ENCODE assay signal across 8 cellular contexts in genomic region chr6:145733770-145734169, GRCh38. TPM values are rescaled to one million over a fixed set of nuclear protein-coding genes. Genes with fewer than 3 reads are reported as not detected.
DNase-seq lines count a peak whose midpoint lies in the region; ATAC-seq and TF ChIP-seq lines count a peak whose summit lies in the region.

No MANE protein-coding gene starts in this region.

- peak overlapping the region; percentile 78 for H2AFZ ChIP-seq in SK-N-SH (ENCODE audit: low read depth)

- H3K36me3 ChIP-seq in SK-N-SH (replicated peaks in 1 of 2; ENCODE audit: control insufficient read depth in 1 of 2, insufficient read depth in 2 of 2, low read length in 1 of 2) (no peaks in the 10 kb centered on the region), skeletal muscle satellite cell (ENCODE audit: insufficient read depth, low read length) (no peaks in the 10 kb centered on the region), left lung (no peaks in the 10 kb centered on the region)

- ATAC-seq in SK-N-SH treated with all-trans-retinoic acid at 6 μM for 48 hours (no peak), HG03159 (IDR thresholded peaks at IDR 0.05; ENCODE audit: unreplicated experiment) (no peak), left lung (no peak)
- ATAC-seq in effector memory CD8-positive, alpha-beta T cell (replicated peaks), result no peak

- H3K4me1 Mint-ChIP-seq in effector memory CD8-positive, alpha-beta T cell (ENCODE audit: low read depth in 2 of 2), result peaks cover 4 to 6% of the 10 kb centered on the region in 2 donors

- CTCF ChIA-PET in SK-N-SH (lab: Yijun Ruan, JAX), result interaction anchor here (0.7 to 2.3 kb wide), 5 partner anchors 31 to 702 kb away, joined by 3 to 7 read pairs (median 3); partner anchors contain the start of gene FBXO30

- peak overlapping the region; percentile 91 for H3K4me2 ChIP-seq in SK-N-SH
- H3K4me2 ChIP-seq in skeletal muscle satellite cell (ENCODE audit: low read length), result peak overlapping the region; percentile 91

- H4K20me1 ChIP-seq in SK-N-SH (ENCODE audit: insufficient read depth), result no peaks in the 10 kb centered on the region

- TF ChIP-seq CTCF in SK-N-SH (IDR thresholded peaks at IDR 0.05) (no peak), left lung (IDR thresholded peaks at IDR 0.05) (no peak)

- peak overlapping the region in 1 of 2 donors; percentile 97 for H3K27ac Mint-ChIP-seq in effector memory CD8-positive, alpha-beta T cell

- H3K4me3 ChIP-seq in SK-N-SH (ENCODE audit: low read depth in 2 of 2, low read length in 1 of 2) (peak overlapping the region; percentile 72 to 77; a peak in 3 of 4 replicates), skeletal muscle satellite cell (ENCODE audit: low read length) (peak overlapping the region; percentile 94), left lung (peak overlapping the region in 1 of 2 donors; percentile 72)

- H3K4me3 Mint-ChIP-seq in effector memory CD8-positive, alpha-beta T cell, result peak overlapping the region; percentile 97 to 98

- H3K27me3 Mint-ChIP-seq in effector memory CD8-positive, alpha-beta T cell, result no peaks in the 10 kb centered on the region

- H3K27ac ChIP-seq in SK-N-SH (ENCODE audit: low read depth in 2 of 2, low read length in 1 of 2) (peak overlapping the region; percentile 98), left lung (peak overlapping the region in 1 of 2 donors; percentile 93)

- H3K4me1 ChIP-seq in SK-N-SH (ENCODE audit: control insufficient read depth in 1 of 2, insufficient read depth in 2 of 2, low read depth in 1 of 2, low read length in 1 of 2) (peaks cover 6 to 17% of the 10 kb centered on the region in 2 experiments; a peak in 3 of 4 replicates), skeletal muscle satellite cell (ENCODE audit: control insufficient read depth, insufficient read depth, low read length) (peaks cover 15% of the 10 kb centered on the region), left lung (peaks cover 0 to 33% of the 10 kb centered on the region in 2 donors)

- H3K27me3 ChIP-seq in SK-N-SH (ENCODE audit: insufficient read depth) (no peaks in the 10 kb centered on the region), skeletal muscle satellite cell (ENCODE audit: control insufficient read depth, insufficient read depth, low read length) (no peaks in the 10 kb centered on the region), left lung (no peaks in the 10 kb centered on the region)

- H3K9me3 ChIP-seq in SK-N-SH, result no peaks in the 10 kb centered on the region
- H3K9me3 ChIP-seq in skeletal muscle satellite cell (replicated peaks; ENCODE audit: low read length), result no peaks in the 10 kb centered on the region
- H3K9me3 ChIP-seq in left lung, result peaks cover 0 to 8% of the 10 kb centered on the region in 2 donors

- H3K36me3 Mint-ChIP-seq in effector memory CD8-positive, alpha-beta T cell (ENCODE audit: insufficient read depth), result peaks cover 9% of the 10 kb centered on the region

- peaks cover 3% of the 10 kb centered on the region for H3K79me2 ChIP-seq in SK-N-SH (ENCODE audit: insufficient read depth)

- WGBS in SK-N-SH (ENCODE audit: low lambda C conversion rate), result 27% methylated on average over 3 of the region's 3 CpGs

- peaks cover 25% of the 10 kb centered on the region for H3F3A ChIP-seq in SK-N-SH (replicated peaks; ENCODE audit: insufficient read depth)

- H3K9ac ChIP-seq in SK-N-SH (peak overlapping the region; percentile 93; the same call in 1 of the 2 replicates), skeletal muscle satellite cell (ENCODE audit: low read depth, low read length) (peak overlapping the region; percentile 91)

- POLR2A ChIA-PET in SK-N-SH (lab: Yijun Ruan, JAX), result interaction anchor here (3.3 kb wide), 1 partner anchor 81 kb away, joined by 57 read pairs; the partner anchor contains the start of gene FBXO30

- DNase-seq in SK-N-SH, result no peak
- DNase-seq in NCI-H774 (lab: John Stamatoyannopoulos, UW), result peak; percentile 17
- DNase-seq in effector memory CD8-positive, alpha-beta T cell, result no peak
- no peak for DNase-seq in activated effector memory CD4-positive, alpha-beta T cell treated with Interleukin-2 at 50 U/mL for 16 hours
- DNase-seq in left lung, result no peak

- no peak for TF ChIP-seq RAD21 in SK-N-SH (IDR thresholded peaks at IDR 0.05; ENCODE audit: low read length)

- no peaks in the 10 kb centered on the region for H3K9me2 ChIP-seq in SK-N-SH

- no peaks in the 10 kb centered on the region for H3K9me3 Mint-ChIP-seq in effector memory CD8-positive, alpha-beta T cell

- no peak for TF ChIP-seq EP300 in SK-N-SH (IDR thresholded peaks at IDR 0.05; ENCODE audit: borderline replicate concordance in 1 of 2, low read depth in 1 of 2, low read length in 1 of 2)

- intact Hi-C loops in left lung (cut with DNase I), result loop anchor here in 1 of 2 donors (10.0 kb wide), 1 partner anchor 81 kb away; the partner anchor contains the start of gene FBXO30

TF ChIP-seq in SK-N-SH, 30 proteins besides CTCF, POLR2A, EP300 and RAD21 (continues in another document):
- TF ChIP-seq PBX3 (IDR thresholded peaks at IDR 0.05) (no peak), FOSL2 (IDR thresholded peaks at IDR 0.05; ENCODE audit: borderline replicate concordance, low read depth) (no peak), SIN3A (IDR thresholded peaks at IDR 0.05; ENCODE audit: borderline replicate concordance, low read depth, low read length) (no peak)

TF ChIP-seq in SK-N-SH treated with all-trans-retinoic acid at 6 μM for 48 hours, 23 proteins besides CTCF, POLR2A, EP300 and RAD21:
- TF ChIP-seq CSDC2 (CRISPR knock-in tag; IDR thresholded peaks at IDR 0.05) (no peak), ZNF565 (CRISPR knock-in tag; conservative IDR thresholded peaks at IDR 0.05; ENCODE audit: low read depth) (no peak), SNAI2 (CRISPR knock-in tag; IDR thresholded peaks at IDR 0.05) (no peak), ZNF70 (CRISPR knock-in tag; IDR thresholded peaks at IDR 0.05) (no peak), RARB (CRISPR knock-in tag; IDR thresholded peaks at IDR 0.05) (no peak), ISL1 (CRISPR knock-in tag; IDR thresholded peaks at IDR 0.05) (no peak), CSRNP3 (CRISPR knock-in tag; IDR thresholded peaks at IDR 0.05) (no peak), OSR1 (CRISPR knock-in tag; IDR thresholded peaks at IDR 0.05) (no peak)

RNA-seq across cellular contexts. Expression of gene EPM2A, which starts 1.6 kb away (rescaled TPM):
- polyA plus RNA-seq in SK-N-SH (2012; rRNA removed), result 2.7 and 3.9 TPM in 2 replicates
- polyA plus RNA-seq in SK-N-SH (2012; cell fraction: cytosol; rRNA removed), result 2.4 and 3.1 TPM in 2 replicates
- 3.0 and 4.8 TPM in 2 replicates for polyA plus RNA-seq in SK-N-SH (2012; cell fraction: nucleus; rRNA removed)
- total RNA-seq in skeletal muscle satellite cell (2012; rRNA removed), result 2.8 and 3.5 TPM in 2 replicates
- total RNA-seq in left lung, result 10 to 100 TPM in 1 of 2 donors, 1 to 10 TPM in 1; 4.9 to 11.0 TPM
